8 cellular contexts compared by ENCODE assay signal in genomic region chr5:52725065-52725746, GRCh38.
DNase-seq lines count a peak whose midpoint lies in the region; ATAC-seq and TF ChIP-seq lines count a peak whose summit lies in the region.

No MANE protein-coding gene starts in this region.

- no peaks in the 10 kb centered on the region for H3K27me3 Mint-ChIP-seq in activated CD4-positive, alpha-beta T cell treated with anti-CD3 and anti-CD28 coated beads for 36 hours

- H3K27ac Mint-ChIP-seq in activated CD4-positive, alpha-beta T cell treated with anti-CD3 and anti-CD28 coated beads for 36 hours, result peak overlapping the region; percentile 48

- DNase-seq in Right ventricle myocardium superior (no peak), cardiac septum (ENCODE audit: low spot score) (no peak), fibroblast of villous mesenchyme (ENCODE audit: low read depth) (peak; percentile 56), SHP77 treated with DMSO at 0.1 percent for 48 hours (lab: John Stamatoyannopoulos, UW) (no peak), D341Med (ENCODE audit: low spot score) (no peak)
- DNase-seq in activated CD4-positive, alpha-beta T cell treated with anti-CD3 and anti-CD28 coated beads for 36 hours, result peak; percentile 63
- peak; percentile 25 to 93 (median 76) for DNase-seq in stimulated activated naive CD4-positive, alpha-beta T cell (lab: John Stamatoyannopoulos, UW)

- peaks cover 1% of the 10 kb centered on the region for H3K36me3 Mint-ChIP-seq in activated CD4-positive, alpha-beta T cell treated with anti-CD3 and anti-CD28 coated beads for 36 hours (ENCODE audit: low read depth)

- TF ChIP-seq CTCF in fibroblast of villous mesenchyme (IDR thresholded peaks at IDR 0.05; ENCODE audit: insufficient read depth, low read depth, low read length), result no peak

- H3K4me3 ChIP-seq in fibroblast of villous mesenchyme (ENCODE audit: low read depth, low read length), result no peak overlapping the region

- intact Hi-C loops in Right ventricle myocardium superior (cut with DNase I), result no loop called here
- intact Hi-C loops in cardiac septum (cut with DNase I), result loop anchor here (5.0 kb wide), 2 partner anchors 33 to 62 kb away; partner anchors contain the start of genes ITGA1 and PELO
- intact Hi-C loops in activated CD4-positive, alpha-beta T cell treated with anti-CD3 and anti-CD28 coated beads for 36 hours (cut with DNase I, micrococcal nuclease), result loop anchor here (1.0 to 5.0 kb wide), 2 partner anchors 18 to 47 kb away; no protein-coding TSS in a partner anchor

- peaks cover 10% of the 10 kb centered on the region for H3K9me3 Mint-ChIP-seq in activated CD4-positive, alpha-beta T cell treated with anti-CD3 and anti-CD28 coated beads for 36 hours (ENCODE audit: low read depth)

- peaks cover 40% of the 10 kb centered on the region for H3K4me1 Mint-ChIP-seq in activated CD4-positive, alpha-beta T cell treated with anti-CD3 and anti-CD28 coated beads for 36 hours

- CTCF ChIA-PET in activated CD4-positive, alpha-beta T cell treated with anti-CD3 and anti-CD28 coated beads for 36 hours (lab: Charles Lee), result no interaction called here

- ATAC-seq in Right ventricle myocardium superior (ENCODE audit: poor library complexity) (peak; percentile 49), HG03565 (IDR thresholded peaks at IDR 0.05; ENCODE audit: unreplicated experiment) (peak; percentile 92)
- ATAC-seq in activated CD4-positive, alpha-beta T cell treated with anti-CD3 and anti-CD28 coated beads for 36 hours, result peak; percentile 96

- POLR2A ChIA-PET in activated CD4-positive, alpha-beta T cell treated with anti-CD3 and anti-CD28 coated beads for 36 hours (lab: Charles Lee), result no interaction called here

- H3K4me3 Mint-ChIP-seq in activated CD4-positive, alpha-beta T cell treated with anti-CD3 and anti-CD28 coated beads for 36 hours, result no peak overlapping the region

Comparison
In these comparisons a context has a peak if more than half of its experiments do, and no peak if none do; other contexts are left out.
1. DNase-seq: peak in activated CD4-positive, alpha-beta T cell treated with anti-CD3 and anti-CD28 coated beads for 36 hours (single experiment), fibroblast of villous mesenchyme (single experiment) and stimulated activated naive CD4-positive, alpha-beta T cell (6 of 6); none in Right ventricle myocardium superior (single experiment), cardiac septum (single experiment), SHP77 treated with DMSO at 0.1 percent for 48 hours (single experiment) and D341Med (single experiment).
2. Peak in every context shown above with its lines, with median percentiles within 50 percentile points of each other: ATAC-seq.